ENCODE assay signal across 8 cellular contexts in genomic region chr6:43174263-43175112, GRCh38. TPM values are rescaled to one million over a fixed set of nuclear protein-coding genes. Genes with fewer than 3 reads are reported as not detected.
DNase-seq lines count a peak whose midpoint lies in the region; ATAC-seq and TF ChIP-seq lines count a peak whose summit lies in the region.

No MANE protein-coding gene starts in this region.

- no peaks in the 10 kb centered on the region for H3K27me3 Mint-ChIP-seq in T-helper 1 cell treated with Interleukin-12 subunit alpha and Interleukin-12 subunit beta and Interleukin-4 antibody, amounts not matched to agents 30 μg/mL and 1 μg/mL, for 36 hours (ENCODE audit: low read depth)
- no peaks in the 10 kb centered on the region for H3K27me3 Mint-ChIP-seq in progenitor cell of endocrine pancreas

- intact Hi-C loops in left ventricle myocardium superior (cut with micrococcal nuclease), result no loop called here

- TF ChIP-seq CTCF in GM13977 (IDR thresholded peaks at IDR 0.05; ENCODE audit: extremely low read depth, insufficient read depth, missing control alignments), result no peak
- peak; percentile 18 for TF ChIP-seq CTCF in progenitor cell of endocrine pancreas (IDR thresholded peaks at IDR 0.05; ENCODE audit: unreplicated experiment)

- in situ Hi-C loops in GM13977 (cut with MboI; ENCODE audit: low pct_unique_long_range_greater_than_20kb, low sequenced_read_pairs, unreplicated experiment), result no loop called here

- peak overlapping the region; percentile 99 for H3K4me3 Mint-ChIP-seq in T-helper 1 cell treated with Interleukin-12 subunit alpha and Interleukin-12 subunit beta and Interleukin-4 antibody, amounts not matched to agents 30 μg/mL and 1 μg/mL, for 36 hours
- H3K4me3 Mint-ChIP-seq in progenitor cell of endocrine pancreas (ENCODE audit: low read depth), result peak overlapping the region; percentile 83

- DNase-seq in GM13977 (ENCODE audit: low spot score) (peak; percentile 98), NCI-H146 treated with DMSO at 0.1 percent for 48 hours (lab: John Stamatoyannopoulos, UW; ENCODE audit: unreplicated experiment) (peak; percentile 97), left ventricle myocardium superior (peak; percentile 94), progenitor cell of endocrine pancreas (ENCODE audit: low spot score, unreplicated experiment) (peak; percentile 83), ureter (ENCODE audit: low spot score) (peak; percentile 98)

- peak overlapping the region; percentile 84 for H3K27ac Mint-ChIP-seq in T-helper 1 cell treated with Interleukin-12 subunit alpha and Interleukin-12 subunit beta and Interleukin-4 antibody, amounts not matched to agents 30 μg/mL and 1 μg/mL, for 36 hours
- peak overlapping the region; percentile 92 for H3K27ac Mint-ChIP-seq in progenitor cell of endocrine pancreas

- ATAC-seq in HG02884 (IDR thresholded peaks at IDR 0.05; ENCODE audit: unreplicated experiment) (peak; percentile 62), left ventricle myocardium superior (peak; percentile 78)

- no peaks in the 10 kb centered on the region for H3K9me3 Mint-ChIP-seq in T-helper 1 cell treated with Interleukin-12 subunit alpha and Interleukin-12 subunit beta and Interleukin-4 antibody, amounts not matched to agents 30 μg/mL and 1 μg/mL, for 36 hours
- no peaks in the 10 kb centered on the region for H3K9me3 Mint-ChIP-seq in progenitor cell of endocrine pancreas (ENCODE audit: low read depth)

- peaks cover 25% of the 10 kb centered on the region for H3K36me3 Mint-ChIP-seq in T-helper 1 cell treated with Interleukin-12 subunit alpha and Interleukin-12 subunit beta and Interleukin-4 antibody, amounts not matched to agents 30 μg/mL and 1 μg/mL, for 36 hours (ENCODE audit: low read depth)
- peaks cover 4% of the 10 kb centered on the region for H3K36me3 Mint-ChIP-seq in progenitor cell of endocrine pancreas (ENCODE audit: insufficient read depth)

- H3K4me1 Mint-ChIP-seq in T-helper 1 cell treated with Interleukin-12 subunit alpha and Interleukin-12 subunit beta and Interleukin-4 antibody, amounts not matched to agents 30 μg/mL and 1 μg/mL, for 36 hours (ENCODE audit: low read depth), result peaks cover 41% of the 10 kb centered on the region
- peaks cover 31% of the 10 kb centered on the region for H3K4me1 Mint-ChIP-seq in progenitor cell of endocrine pancreas (ENCODE audit: low read depth)

- H3K27ac ChIP-seq in angular gyrus (ENCODE audit: low read depth, low read length), result peak overlapping the region; percentile 75

RNA-seq across cellular contexts. Expression of gene SRF, which starts 3.4 kb away (rescaled TPM):
- 78.7 TPM for total RNA-seq in left ventricle myocardium superior
- 29.1 and 30.3 TPM in 2 replicates for total RNA-seq in progenitor cell of endocrine pancreas
- 55.7 TPM for total RNA-seq in ureter

RNA-seq across cellular contexts. Expression of gene CUL9, which starts 7.5 kb away (rescaled TPM):
- total RNA-seq in left ventricle myocardium superior, result 10.9 TPM
- total RNA-seq in progenitor cell of endocrine pancreas, result 57.0 and 61.1 TPM in 2 replicates
- 71.7 TPM for total RNA-seq in ureter

RNA-seq across cellular contexts. Expression of gene DNPH1, which starts 54.8 kb away (rescaled TPM):
- total RNA-seq in left ventricle myocardium superior, result 31.2 TPM
- 33.9 and 39.0 TPM in 2 replicates for total RNA-seq in progenitor cell of endocrine pancreas
- total RNA-seq in ureter, result 42.8 TPM

Comparison
In these comparisons a context has a peak if more than half of its experiments do, and no peak if none do; other contexts are left out.
1. Peak in every context shown above with its lines: DNase-seq, ATAC-seq and H3K27ac ChIP-seq.